Comparison of ENCODE assay signal across 10 cellular contexts in genomic region chr12:26319511-26319910, GRCh38.
DNase-seq lines count a peak whose midpoint lies in the region; ATAC-seq, FAIRE-seq and TF ChIP-seq lines count a peak whose summit lies in the region.
"Had no signal": no experiment of that assay in that cellular context is flagged by ENCODE, and none has a peak within 500 bp of the region (broad histone marks: within the 10 kb centered on the region; RNA-seq: fewer than 3 reads in every experiment).

No MANE protein-coding gene starts in this region.

- WGBS in small intestine, 3 donors = 66 to 85% (median 81%) methylated on average over 5 of the region's 5 CpGs

- peaks cover 4 to 50% (median 36%) of the 10 kb centered on the region in 11 experiments; a peak in 20 of 22 replicates for H3K9me3 ChIP-seq in BLaER1 treated with 17β-estradiol and CSF1 and Interleukin-3, amounts not matched to agents 10 nM and 100 nM (replicated peaks in 1 of 11)
- H3K9me3 ChIP-seq in Peyer's patch (no peaks in the 10 kb centered on the region), small intestine (ENCODE audit: control insufficient read depth, low read depth) (no peaks in the 10 kb centered on the region)

- DNase-seq in RCC 7860 (ENCODE audit: low spot score) (peak; percentile 60), fibroblast of the aortic adventitia (ENCODE audit: low read depth) (peak; percentile 95), omental fat pad (ENCODE audit: low spot score) (no peak), Peyer's patch (no peak), small intestine (no peak)
- no peak for DNase-seq in activated CD4-positive, alpha-beta T cell treated with anti-CD3 and anti-CD28 coated beads, Interleukin-2, amount 50 U/mL, for 48 hours
- no peak for DNase-seq in natural killer cell treated with Interleukin-12 subunit alpha and Interleukin-12 subunit beta and Interleukin-15 and Interleukin-18, amount 100 ng/mL, for 72 hours (ENCODE audit: low spot score)
- DNase-seq: CD4-positive, CD25-positive, alpha-beta regulatory T cell; effector CD8-positive, alpha-beta T cell had no signal

- peaks cover 26 to 37% (median 32%) of the 10 kb centered on the region in 10 experiments for H3K4me1 ChIP-seq in BLaER1 treated with 17β-estradiol and CSF1 and Interleukin-3, amounts not matched to agents 10 nM and 100 nM
- no peaks in the 10 kb centered on the region for H3K4me1 ChIP-seq in Peyer's patch
- H3K4me1 ChIP-seq in small intestine (ENCODE audit: control insufficient read depth in 2 of 2, insufficient read depth in 1 of 2, low read depth in 1 of 2, low read length in 1 of 2) = no peaks in the 10 kb centered on the region

- H3K27me3 ChIP-seq in BLaER1 treated with 17β-estradiol and CSF1 and Interleukin-3, amounts not matched to agents 10 nM and 100 nM = no peaks in the 10 kb centered on the region
- H3K27me3 ChIP-seq in Peyer's patch = no peaks in the 10 kb centered on the region
- peaks cover 0 to 2% of the 10 kb centered on the region in 2 donors for H3K27me3 ChIP-seq in small intestine (ENCODE audit: control insufficient read depth in 2 of 2, insufficient read depth in 2 of 2, low read length in 2 of 2)

- ATAC-seq in omental fat pad (ENCODE audit: low FRiP score) = peak; percentile 90
- ATAC-seq in natural killer cell treated with Interleukin-12 subunit alpha and Interleukin-12 subunit beta and Interleukin-15 and Interleukin-18, amount 100 ng/mL, for 72 hours = no peak

- no peak overlapping the region for H3K27ac Mint-ChIP-seq in natural killer cell treated with Interleukin-12 subunit alpha and Interleukin-12 subunit beta and Interleukin-15 and Interleukin-18, amount 100 ng/mL, for 72 hours
- H3K27ac Mint-ChIP-seq: CD4-positive, CD25-positive, alpha-beta regulatory T cell had no signal

- H3K27me3 Mint-ChIP-seq in natural killer cell treated with Interleukin-12 subunit alpha and Interleukin-12 subunit beta and Interleukin-15 and Interleukin-18, amount 100 ng/mL, for 72 hours = peaks cover 15 to 21% of the 10 kb centered on the region in 2 donors

- H3K9me3 Mint-ChIP-seq in natural killer cell treated with Interleukin-12 subunit alpha and Interleukin-12 subunit beta and Interleukin-15 and Interleukin-18, amount 100 ng/mL, for 72 hours = peaks cover 17% of the 10 kb centered on the region

- H3K36me3 ChIP-seq in BLaER1 treated with 17β-estradiol and CSF1 and Interleukin-3, amounts not matched to agents 10 nM and 100 nM = peaks cover 0 to 7% (median 0%) of the 10 kb centered on the region in 11 experiments; a peak in 2 of 22 replicates
- H3K36me3 ChIP-seq in Peyer's patch (no peaks in the 10 kb centered on the region), small intestine (ENCODE audit: control insufficient read depth in 2 of 2, insufficient read depth in 2 of 2, low read length in 2 of 2) (no peaks in the 10 kb centered on the region)

- no peak for FAIRE-seq in RCC 7860 (lab: Jason Lieb, UNC)
- no peak for FAIRE-seq in small intestine (lab: Jason Lieb, UNC)

- no peak overlapping the region for H3K4me3 Mint-ChIP-seq in natural killer cell treated with Interleukin-12 subunit alpha and Interleukin-12 subunit beta and Interleukin-15 and Interleukin-18, amount 100 ng/mL, for 72 hours
- H3K4me3 Mint-ChIP-seq: CD4-positive, CD25-positive, alpha-beta regulatory T cell had no signal

- no peak for TF ChIP-seq POLR2A in Peyer's patch (IDR thresholded peaks at IDR 0.05)

- TF ChIP-seq CTCF in fibroblast of the aortic adventitia (IDR thresholded peaks at IDR 0.05; ENCODE audit: insufficient read depth, low read length) (no peak), omental fat pad (IDR thresholded peaks at IDR 0.05) (no peak), Peyer's patch (IDR thresholded peaks at IDR 0.05) (no peak)

- H3K9ac ChIP-seq in BLaER1 treated with 17β-estradiol and CSF1 and Interleukin-3, amounts not matched to agents 10 nM and 100 nM = no peak overlapping the region; a peak in 1 of 22 replicates

- H3K4me1 Mint-ChIP-seq in natural killer cell treated with Interleukin-12 subunit alpha and Interleukin-12 subunit beta and Interleukin-15 and Interleukin-18, amount 100 ng/mL, for 72 hours (ENCODE audit: low read depth in 2 of 2) = peaks cover 3 to 5% of the 10 kb centered on the region in 2 donors

- no peaks in the 10 kb centered on the region for H4K20me1 ChIP-seq in BLaER1 treated with 17β-estradiol and CSF1 and Interleukin-3, amounts not matched to agents 10 nM and 100 nM

- peak overlapping the region in 10 of 11 experiments; percentile 62 to 81 (median 71); a peak in 14 of 22 replicates for H3K4me2 ChIP-seq in BLaER1 treated with 17β-estradiol and CSF1 and Interleukin-3, amounts not matched to agents 10 nM and 100 nM

- peaks cover 21% of the 10 kb centered on the region for H3K36me3 Mint-ChIP-seq in natural killer cell treated with Interleukin-12 subunit alpha and Interleukin-12 subunit beta and Interleukin-15 and Interleukin-18, amount 100 ng/mL, for 72 hours
- H3K36me3 Mint-ChIP-seq: CD4-positive, CD25-positive, alpha-beta regulatory T cell had no signal

- H3K27ac ChIP-seq in BLaER1 treated with 17β-estradiol and CSF1 and Interleukin-3, amounts not matched to agents 10 nM and 100 nM = peak overlapping the region in 5 of 11 experiments; percentile 47 to 78 (median 71); a peak in 7 of 22 replicates
- H3K27ac ChIP-seq in Peyer's patch (no peak overlapping the region), small intestine (ENCODE audit: low read depth in 1 of 2, low read length in 1 of 2) (no peak overlapping the region)

- no peak overlapping the region for H3K4me3 ChIP-seq in BLaER1 treated with 17β-estradiol and CSF1 and Interleukin-3, amounts not matched to agents 10 nM and 100 nM
- H3K4me3 ChIP-seq in fibroblast of the aortic adventitia (ENCODE audit: low read depth, low read length) = no peak overlapping the region
- H3K4me3 ChIP-seq in Peyer's patch = no peak overlapping the region
- no peak overlapping the region for H3K4me3 ChIP-seq in small intestine (ENCODE audit: low read depth in 1 of 2, low read length in 2 of 2)

Comparison
In these comparisons a context has a peak if more than half of its experiments do, and no peak if none do; other contexts are left out.
1. DNase-seq: peak in RCC 7860 (single experiment) and fibroblast of the aortic adventitia (single experiment); none in omental fat pad (single experiment), Peyer's patch (0 of 3), activated CD4-positive, alpha-beta T cell treated with anti-CD3 and anti-CD28 coated beads, Interleukin-2, amount 50 U/mL, for 48 hours (0 of 2), small intestine (single experiment) and natural killer cell treated with Interleukin-12 subunit alpha and Interleukin-12 subunit beta and Interleukin-15 and Interleukin-18, amount 100 ng/mL, for 72 hours (single experiment).